Comparison of ENCODE assay signal across 22 cellular contexts in genomic region chr1:4002741-4003140, GRCh38.
DNase-seq lines count a peak whose midpoint lies in the region; ATAC-seq and TF ChIP-seq lines count a peak whose summit lies in the region.
"Had no signal": no experiment of that assay in that cellular context is flagged by ENCODE, and none has a peak within 500 bp of the region (broad histone marks: within the 10 kb centered on the region; RNA-seq: fewer than 3 reads in every experiment).

No MANE protein-coding gene starts in this region.

- no peaks in the 10 kb centered on the region for H3K9me3 ChIP-seq in upper lobe of right lung
- H3K9me3 ChIP-seq: A549, Caco-2 had no signal

- ATAC-seq in upper lobe of right lung, result no peak
- ATAC-seq: A549, GM12878, HCT116, HepG2 had no signal

- no peak for TF ChIP-seq CTCF in upper lobe of right lung (IDR thresholded peaks at IDR 0.05)

- no peaks in the 10 kb centered on the region for H3K36me3 ChIP-seq in upper lobe of right lung

- no peak overlapping the region for H3K27ac ChIP-seq in upper lobe of right lung
- H3K27ac ChIP-seq: 22Rv1, A549, C4-2B, GM23248 had no signal

- H3K27me3 ChIP-seq in upper lobe of right lung, result peaks cover 16% of the 10 kb centered on the region

- H3K4me3 ChIP-seq in upper lobe of right lung, result no peak overlapping the region
- H3K4me3 ChIP-seq: A549, GM12878, GM23248 had no signal

- peak; percentile 14 for DNase-seq in activated effector memory CD4-positive, alpha-beta T cell treated with anti-CD3 and anti-CD28 coated beads, Interleukin-2, amount 50 U/mL, for 16 hours
- DNase-seq in activated effector memory CD4-positive, alpha-beta T cell treated with Interleukin-2 at 50 U/mL for 16 hours, result no peak
- peak; percentile 41 for DNase-seq in left kidney (ENCODE audit: low read depth, low spot score)
- DNase-seq in posterior vena cava (ENCODE audit: low spot score), result peak; percentile 53
- DNase-seq in upper lobe of right lung, result peak; percentile 32
- DNase-seq in retina, result no peak
- no peak for DNase-seq in DMS153 treated with DMSO at 0.1 percent for 48 hours (lab: John Stamatoyannopoulos, UW; ENCODE audit: unreplicated experiment)
- no peak for DNase-seq in NCI-H524 (lab: John Stamatoyannopoulos, UW)
- DNase-seq: AML-193; Caco-2; CD4-positive, alpha-beta T cell; DMS153; DMS79 treated with DMSO at 0.1 percent for 48 hours; GF-D8; GM23248; HFFc6 had no signal

- intact Hi-C loops in posterior vena cava (cut with DNase I) (no loop called here), upper lobe of right lung (cut with DNase I) (no loop called here)

- H3K4me1 ChIP-seq in upper lobe of right lung, result no peaks in the 10 kb centered on the region
- H3K4me1 ChIP-seq: A549, Caco-2 had no signal

Comparison
In these comparisons a context has a peak if more than half of its experiments do, and no peak if none do; other contexts are left out.
1. DNase-seq: peak in activated effector memory CD4-positive, alpha-beta T cell treated with anti-CD3 and anti-CD28 coated beads, Interleukin-2, amount 50 U/mL, for 16 hours (single experiment), left kidney (single experiment), posterior vena cava (single experiment) and upper lobe of right lung (single experiment); none in activated effector memory CD4-positive, alpha-beta T cell treated with Interleukin-2 at 50 U/mL for 16 hours (single experiment), retina (single experiment), DMS153 treated with DMSO at 0.1 percent for 48 hours (single experiment) and NCI-H524 (0 of 2).